Comparison of ENCODE assay signal across 19 cellular contexts in the genomic region with DNA sequence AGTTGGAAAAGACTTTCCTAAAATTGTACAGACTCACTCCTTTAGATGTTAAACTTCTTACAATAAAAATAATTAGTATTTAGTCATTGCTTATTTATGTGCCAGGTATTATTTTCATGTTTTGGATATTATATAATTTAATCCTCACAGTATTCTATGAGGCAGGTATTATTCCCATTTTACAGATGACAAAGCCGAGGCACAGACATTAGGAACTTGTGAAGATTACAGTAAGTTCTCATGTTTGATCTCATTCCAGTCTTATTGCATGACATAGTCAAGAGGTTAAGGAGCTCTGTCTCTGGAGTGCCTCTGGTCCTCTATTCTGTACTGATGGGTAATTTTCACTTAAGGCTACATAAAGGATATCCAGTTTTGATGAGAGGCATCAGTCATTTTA. TPM values are rescaled to one million over a fixed set of nuclear protein-coding genes. Genes with fewer than 3 reads are reported as not detected.
A peak's percentile ranks its signal among the peaks of the same experiment; 100 is the strongest.
DNase-seq lines count a peak whose midpoint lies in the region; ATAC-seq and TF ChIP-seq lines count a peak whose summit lies in the region.
"Had no signal": no experiment of that assay in that cellular context is flagged by ENCODE, and none has a peak within 500 bp of the region (broad histone marks: within the 10 kb centered on the region; RNA-seq: fewer than 3 reads in every experiment).

No MANE protein-coding gene starts in this region.

- peaks cover 5% of the 10 kb centered on the region; the same call in 1 of the 2 replicates for H3K36me3 ChIP-seq in GM23248 (ENCODE audit: low read depth)

- peak overlapping the region; percentile 92 for H3K4me2 ChIP-seq in GM23248 (ENCODE audit: unreplicated experiment)

- TF ChIP-seq CTCF in CD4-positive, alpha-beta T cell (IDR thresholded peaks at IDR 0.05), result no peak
- TF ChIP-seq CTCF in nephron (IDR thresholded peaks at IDR 0.05; ENCODE audit: unreplicated experiment in 3 of 3), result no peak

- CTCF ChIA-PET in CD4-positive, alpha-beta T cell (lab: Charles Lee), result interaction anchor here (1.3 kb wide), 1 partner anchor 44 kb away, joined by 4 read pairs; a partner anchor contains a TSS

- H3K27me3 ChIP-seq in CD4-positive, alpha-beta T cell (ENCODE audit: control insufficient read depth, insufficient read depth, low read length), result no peaks in the 10 kb centered on the region
- no peaks in the 10 kb centered on the region for H3K27me3 ChIP-seq in GM23248 (replicated peaks; ENCODE audit: insufficient read depth)
- H3K27me3 ChIP-seq: BE2C had no signal

- H3K4me3 ChIP-seq in GM23248, result no peak overlapping the region

- no peak overlapping the region for H3K27ac Mint-ChIP-seq in CD4-positive, alpha-beta T cell
- H3K27ac Mint-ChIP-seq in activated T-helper 17 cell treated with anti-CD3 and anti-CD28 coated beads, Interleukin-2, amount 50 U/mL, for 72 hours, result peak overlapping the region; percentile 5
- no peak overlapping the region for H3K27ac Mint-ChIP-seq in nephron

- no peak overlapping the region for H2AFZ ChIP-seq in GM23248

- peaks cover 75% of the 10 kb centered on the region for H3K79me2 ChIP-seq in GM23248 (ENCODE audit: insufficient read depth)

- H3K4me1 Mint-ChIP-seq in CD4-positive, alpha-beta T cell (ENCODE audit: low read depth), result peaks cover 69% of the 10 kb centered on the region
- H3K4me1 Mint-ChIP-seq in activated T-helper 17 cell treated with anti-CD3 and anti-CD28 coated beads, Interleukin-2, amount 50 U/mL, for 72 hours, result peaks cover 56% of the 10 kb centered on the region
- peaks cover 31% of the 10 kb centered on the region for H3K4me1 Mint-ChIP-seq in nephron

- 0 out of 2 replicates have a peak overlapping the region, but pooled peaks have one; percentile 6 for H3K9ac ChIP-seq in GM23248

- H3K4me3 Mint-ChIP-seq in CD4-positive, alpha-beta T cell, result peak overlapping the region; percentile 59
- peak overlapping the region; percentile 90 for H3K4me3 Mint-ChIP-seq in activated T-helper 17 cell treated with anti-CD3 and anti-CD28 coated beads, Interleukin-2, amount 50 U/mL, for 72 hours
- H3K4me3 Mint-ChIP-seq in nephron, result peak overlapping the region in 2 of 3 experiments; percentile 50 to 62

- POLR2A ChIA-PET in CD4-positive, alpha-beta T cell (lab: Charles Lee), result no interaction called here

- H3K9me3 Mint-ChIP-seq in CD4-positive, alpha-beta T cell, result no peaks in the 10 kb centered on the region
- H3K9me3 Mint-ChIP-seq in activated T-helper 17 cell treated with anti-CD3 and anti-CD28 coated beads, Interleukin-2, amount 50 U/mL, for 72 hours, result no peaks in the 10 kb centered on the region
- no peaks in the 10 kb centered on the region for H3K9me3 Mint-ChIP-seq in nephron

- H3K36me3 Mint-ChIP-seq in CD4-positive, alpha-beta T cell (ENCODE audit: low read depth), result peaks cover 58% of the 10 kb centered on the region
- peaks cover 73% of the 10 kb centered on the region for H3K36me3 Mint-ChIP-seq in activated T-helper 17 cell treated with anti-CD3 and anti-CD28 coated beads, Interleukin-2, amount 50 U/mL, for 72 hours (ENCODE audit: low read depth)
- peaks cover 15% of the 10 kb centered on the region for H3K36me3 Mint-ChIP-seq in nephron (ENCODE audit: low read depth)

- ATAC-seq in CD4-positive, alpha-beta T cell (ENCODE audit: poor library complexity), result no peak
- no peak for ATAC-seq in activated T-helper 17 cell treated with anti-CD3 and anti-CD28 coated beads, Interleukin-2, amount 50 U/mL, for 72 hours (replicated peaks)
- ATAC-seq in HG02973 (IDR thresholded peaks at IDR 0.05; ENCODE audit: unreplicated experiment), result no peak
- ATAC-seq: Right ventricle myocardium inferior had no signal

- peaks cover 23% of the 10 kb centered on the region for H3K4me1 ChIP-seq in GM23248 (ENCODE audit: insufficient read depth)
- H3K4me1 ChIP-seq: BE2C had no signal

- 96 to 100% methylated on average over 1 of the region's 1 CpG for WGBS in GM23248 (ENCODE audit: low coverage in 1 of 2, low lambda C conversion rate in 2 of 2, missing lambda C conversion rate in 2 of 2), 2 experiments

- intact Hi-C loops in CD4-positive, alpha-beta T cell (cut with DNase I, micrococcal nuclease), result loop anchor here in 1 of 2 experiments (5.0 to 10.0 kb wide), 4 partner anchors 143 to 476 kb away; a partner anchor contains a TSS

- H3K9me2 ChIP-seq in GM23248 (ENCODE audit: insufficient read depth), result no peaks in the 10 kb centered on the region

- H3K9me3 ChIP-seq in CD4-positive, alpha-beta T cell (ENCODE audit: control insufficient read depth, low read length), result no peaks in the 10 kb centered on the region
- H3K9me3 ChIP-seq in GM23248 (ENCODE audit: low read depth), result no peaks in the 10 kb centered on the region
- H3K9me3 ChIP-seq: BE2C, Caco-2 had no signal

- in situ Hi-C loops in GM23248 (cut with MboI), result no loop called here

- H4K20me1 ChIP-seq in GM23248 (ENCODE audit: insufficient read depth), result no peaks in the 10 kb centered on the region; the same call in none of the 2 replicates

- no peak for DNase-seq in CD4-positive, alpha-beta T cell
- DNase-seq in GM23248 (no peak), substantia nigra (lab: John Stamatoyannopoulos, UW) (no peak), GDM1 (lab: John Stamatoyannopoulos, UW) (no peak)
- DNase-seq: BE2C, Caco-2, Karpas-422, NCI-H1417, NCI-H1694 treated with DMSO at 0.1 percent for 48 hours, NCI-H2081 treated with DMSO at 0.1 percent for 48 hours, NCI-H2171 treated with DMSO at 0.1 percent for 48 hours, NCI-H524 treated with DMSO at 0.1 percent for 48 hours, NCI-H82, OCI-M1 had no signal

- H3F3A ChIP-seq in GM23248 (ENCODE audit: insufficient read depth), result peaks cover 6% of the 10 kb centered on the region; the same call in 1 of the 2 replicates

- H3K27ac ChIP-seq in CD4-positive, alpha-beta T cell (ENCODE audit: low read depth, low read length), result no peak overlapping the region
- H3K27ac ChIP-seq in GM23248 (peak overlapping the region; percentile 30; the same call in 1 of the 2 replicates), substantia nigra (ENCODE audit: low read depth, low read length, poor library complexity, severe bottlenecking) (no peak overlapping the region)
- H3K27ac ChIP-seq: HL-60 had no signal

- H3K27me3 Mint-ChIP-seq in CD4-positive, alpha-beta T cell, result no peaks in the 10 kb centered on the region
- no peaks in the 10 kb centered on the region for H3K27me3 Mint-ChIP-seq in activated T-helper 17 cell treated with anti-CD3 and anti-CD28 coated beads, Interleukin-2, amount 50 U/mL, for 72 hours
- peaks cover 3% of the 10 kb centered on the region for H3K27me3 Mint-ChIP-seq in nephron (ENCODE audit: low read depth)

RNA-seq across cellular contexts. Expression of a gene that starts 3.3 kb away (rescaled TPM):
- 10 to 100 TPM; 10.1 to 10.6 TPM for total RNA-seq in CD4-positive, alpha-beta T cell
- 17.8 and 25.1 TPM in 2 replicates for total RNA-seq in GM23248 (2014; rRNA removed; shearing (Covaris generic))
- polyA plus RNA-seq in GM23248 (2016; fragmentation: Nextera tagmentation; extraction: Ambion mirVana), result 5.6 and 5.7 TPM in 2 replicates
- 10 to 100 TPM; 23.3 to 46.7 TPM for total RNA-seq in activated T-helper 17 cell treated with anti-CD3 and anti-CD28 coated beads, Interleukin-2, amount 50 U/mL, for 72 hours

RNA-seq across cellular contexts. Expression of a gene that starts 44.0 kb away (rescaled TPM):
- total RNA-seq in CD4-positive, alpha-beta T cell, result 10 to 100 TPM; 36.6 to 46.3 TPM
- total RNA-seq in GM23248 (2014; rRNA removed; shearing (Covaris generic)), result 42.8 and 43.3 TPM in 2 replicates
- 34.1 and 39.1 TPM in 2 replicates for polyA plus RNA-seq in GM23248 (2016; fragmentation: Nextera tagmentation; extraction: Ambion mirVana)
- 10 to 100 TPM; 22.6 to 24.1 TPM for total RNA-seq in activated T-helper 17 cell treated with anti-CD3 and anti-CD28 coated beads, Interleukin-2, amount 50 U/mL, for 72 hours
